In the genomic region with DNA sequence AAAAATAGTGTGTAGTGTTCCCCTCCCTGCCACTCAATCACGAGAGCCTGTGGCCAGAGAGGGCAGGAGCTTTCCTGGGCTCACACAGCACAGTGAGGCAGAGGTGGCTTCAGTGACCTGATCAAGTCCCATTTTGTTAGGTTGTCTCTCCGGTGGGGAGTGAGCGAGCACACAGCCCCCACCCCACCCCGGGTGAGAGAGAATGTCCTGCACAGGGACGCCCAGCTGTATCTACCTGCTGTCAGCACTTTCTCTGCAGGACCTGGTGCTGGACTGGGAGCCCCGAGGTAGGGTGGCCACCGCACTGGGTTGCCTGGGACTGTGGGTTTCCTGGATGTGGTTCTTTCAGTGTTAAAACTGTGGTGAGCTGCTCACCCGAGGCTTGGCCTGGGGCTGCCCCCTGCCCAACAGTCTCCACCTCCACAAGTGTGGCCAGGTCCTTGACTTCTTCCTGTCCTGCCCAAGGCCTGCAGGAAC, we compare ENCODE assay signal across 11 cellular contexts. TPM values are rescaled to one million over a fixed set of nuclear protein-coding genes. Genes with fewer than 3 reads are reported as not detected.
DNase-seq lines count a peak whose midpoint lies in the region; ATAC-seq and TF ChIP-seq lines count a peak whose summit lies in the region.
"Had no signal": no experiment of that assay in that cellular context is flagged by ENCODE, and none has a peak within 500 bp of the region (broad histone marks: within the 10 kb centered on the region; RNA-seq: fewer than 3 reads in every experiment).

No MANE protein-coding gene starts in this region.

- peaks cover 2% of the 10 kb centered on the region for H3K9me3 Mint-ChIP-seq in MCF 10A (ENCODE audit: unreplicated experiment)

- DNase-seq in DMS53 (lab: John Stamatoyannopoulos, UW) (peak; percentile 53), DMS53 treated with DMSO at 0.1 percent for 48 hours (lab: John Stamatoyannopoulos, UW; ENCODE audit: unreplicated experiment) (no peak), MCF 10A (ENCODE audit: unreplicated experiment) (no peak), tibial artery (peak in 1 of 2 donors; percentile 48), NCI-H82 treated with DMSO at 0.1 percent for 48 hours (lab: John Stamatoyannopoulos, UW; ENCODE audit: unreplicated experiment) (no peak), ACHN (no peak)
- DNase-seq: NCI-H1436; stimulated activated CD4-positive, alpha-beta T cell treated with anti-CD3 and anti-CD28 coated beads, Interleukin-4, amount 100 ng/mL, for 24 hours had no signal

- ATAC-seq in GM21529 (IDR thresholded peaks at IDR 0.05; ENCODE audit: unreplicated experiment): no peak

- in situ Hi-C loops in ACHN (cut with HindIII; ENCODE audit: low pct_ligation_motif_present, low pct_unique_long_range_greater_than_20kb, low sequenced_read_pairs): no loop called here

- POLR2A ChIA-PET in MCF 10A (lab: Yijun Ruan, JAX): interaction anchor here (0.7 to 1.0 kb wide), 2 partner anchors 25 to 52 kb away, joined by 3 to 5 read pairs; no protein-coding TSS in a partner anchor

- H3K36me3 ChIP-seq in mucosa of stomach (ENCODE audit: control insufficient read depth, insufficient read depth, low read length): no peaks in the 10 kb centered on the region
- H3K36me3 ChIP-seq in tibial artery: no peaks in the 10 kb centered on the region

- no peaks in the 10 kb centered on the region for H3K27me3 ChIP-seq in mucosa of stomach (ENCODE audit: control insufficient read depth, insufficient read depth, low read length)
- H3K27me3 ChIP-seq in tibial artery: no peaks in the 10 kb centered on the region

- H3K4me1 ChIP-seq in mucosa of stomach (ENCODE audit: control insufficient read depth, insufficient read depth, low read length) (peaks cover 83% of the 10 kb centered on the region), tibial artery (peaks cover 0 to 34% (median 31%) of the 10 kb centered on the region in 4 donors)

- H3K4me3 Mint-ChIP-seq in MCF 10A (ENCODE audit: unreplicated experiment): no peak overlapping the region

- no TSS peak for BruUV-seq in MCF 10A (replicated peaks; lab: Mats Ljungman, UMichigan)

- CTCF ChIA-PET in MCF 10A (lab: Yijun Ruan, JAX): interaction anchor here (0.6 to 1.8 kb wide), 7 partner anchors 16 to 271 kb away, joined by 3 to 10 read pairs (median 3); no protein-coding TSS in a partner anchor

- H3K36me3 Mint-ChIP-seq in MCF 10A (ENCODE audit: insufficient read depth, unreplicated experiment): peaks cover 5% of the 10 kb centered on the region

- no peaks in the 10 kb centered on the region for H3K27me3 Mint-ChIP-seq in MCF 10A (ENCODE audit: insufficient read depth, unreplicated experiment)

- no peaks in the 10 kb centered on the region for H3K9me3 ChIP-seq in mucosa of stomach (ENCODE audit: control insufficient read depth, low read length)
- H3K9me3 ChIP-seq in tibial artery: no peaks in the 10 kb centered on the region

- H3K27ac Mint-ChIP-seq in MCF 10A (ENCODE audit: low read depth, unreplicated experiment): peak overlapping the region; percentile 74

- H3K4me3 ChIP-seq in mucosa of stomach (ENCODE audit: low read length) (no peak overlapping the region), tibial artery (no peak overlapping the region)

- intact Hi-C loops in MCF 10A (cut with micrococcal nuclease): loop anchor here (1.0 kb wide), 1 partner anchor 26 kb away; no protein-coding TSS in a partner anchor
- intact Hi-C loops in tibial artery (cut with DNase I; ENCODE audit: low total_unique reads): no loop called here

- H3K4me1 Mint-ChIP-seq in MCF 10A (ENCODE audit: insufficient read depth, unreplicated experiment): peaks cover 11% of the 10 kb centered on the region

- H3K9ac ChIP-seq in mucosa of stomach (ENCODE audit: low read length): peak overlapping the region; percentile 73

- H3K27ac ChIP-seq in tibial artery: peak overlapping the region; percentile 74 to 86
- H3K27ac ChIP-seq: 22Rv1 had no signal

- no peak for TF ChIP-seq CTCF in MCF 10A (IDR thresholded peaks at IDR 0.05; ENCODE audit: unreplicated experiment)
- no peak for TF ChIP-seq CTCF in tibial artery (IDR thresholded peaks at IDR 0.05)

RNA-seq across cellular contexts. Expression of a gene that starts 6.1 kb away (rescaled TPM):
- total RNA-seq in MCF 10A (2022): 0.26 and 0.49 TPM in 2 replicates

RNA-seq across cellular contexts. Expression of a gene that starts 29.8 kb away (rescaled TPM):
- not detected in 2 replicates for total RNA-seq in MCF 10A (2022)

RNA-seq across cellular contexts. Expression of a gene that starts 38.7 kb away (rescaled TPM):
- total RNA-seq in MCF 10A (2022): not detected in 2 replicates

RNA-seq across cellular contexts. Expression of a gene that starts 55.2 kb away (rescaled TPM):
- 0.26 and 0.27 TPM in 2 replicates for total RNA-seq in MCF 10A (2022)
